ENCODE assay signal across 15 cellular contexts in genomic region chr17:38344127-38344745, GRCh38. TPM values are rescaled to one million over a fixed set of nuclear protein-coding genes. Genes with fewer than 3 reads are reported as not detected.
DNase-seq lines count a peak whose midpoint lies in the region; ATAC-seq, FAIRE-seq and TF ChIP-seq lines count a peak whose summit lies in the region.
"Had no signal": no experiment of that assay in that cellular context is flagged by ENCODE, and none has a peak within 500 bp of the region (broad histone marks: within the 10 kb centered on the region; RNA-seq: fewer than 3 reads in every experiment).

No MANE protein-coding gene starts in this region.

- H2AFZ ChIP-seq in HepG2 (ENCODE audit: low read length) = no peak overlapping the region

- BruUV-seq in HepG2 (replicated peaks; lab: Mats Ljungman, UMichigan) = no TSS peak

- POLR2A ChIA-PET in HepG2 (lab: Yijun Ruan, JAX) = interaction anchor here (1.2 kb wide), 1 partner anchor 70 kb away, joined by 3 read pairs; no protein-coding TSS in a partner anchor

- no peak for TF ChIP-seq RAD21 in HepG2 (CRISPR knock-in tag; IDR thresholded peaks at IDR 0.05)

- H3K36me3 ChIP-seq in HepG2 (replicated peaks in 1 of 2; ENCODE audit: control insufficient read depth in 1 of 2, insufficient read depth in 2 of 2, low read length in 2 of 2) (no peaks in the 10 kb centered on the region), right lobe of liver (no peaks in the 10 kb centered on the region)

- H3K9me3 ChIP-seq in HepG2 (ENCODE audit: low read length) = no peaks in the 10 kb centered on the region
- no peaks in the 10 kb centered on the region for H3K9me3 ChIP-seq in right lobe of liver
- H3K9me3 ChIP-seq: A549 had no signal

- intact Hi-C loops in HepG2 (cut with micrococcal nuclease; ENCODE audit: unreplicated experiment) = no loop called here
- intact Hi-C loops in right lobe of liver (cut with DNase I) = loop anchor here in 1 of 2 donors (5.0 kb wide), 1 partner anchor 73 kb away; no protein-coding TSS in a partner anchor
- intact Hi-C loops in dorsolateral prefrontal cortex (cut with DNase I) = no loop called here

- H3K27ac ChIP-seq in HepG2 (ENCODE audit: extremely low read length, insufficient read depth, low read length) (no peak overlapping the region), right lobe of liver (no peak overlapping the region), dorsolateral prefrontal cortex (peak overlapping the region in 12 of 59 donors; percentile 18 to 87 (median 40))
- H3K27ac ChIP-seq: A549 had no signal

- no peak overlapping the region for H3K9ac ChIP-seq in HepG2 (ENCODE audit: insufficient read depth, low read depth, low read length)

- H3K79me2 ChIP-seq in HepG2 (ENCODE audit: insufficient read depth, low read length) = no peaks in the 10 kb centered on the region

- CTCF ChIA-PET in HepG2 (lab: Yijun Ruan, JAX; ENCODE audit: low intra/inter-chr PET ratio, low total read pairs) = no interaction called here

- TF ChIP-seq POLR2A in HepG2 (IDR thresholded peaks at IDR 0.05; ENCODE audit: insufficient read depth in 1 of 2, low read depth in 2 of 2, low read length in 2 of 2) (no peak), right lobe of liver (IDR thresholded peaks at IDR 0.05) (no peak)

- no peak overlapping the region for H3K4me2 ChIP-seq in HepG2 (ENCODE audit: low read depth, low read length)
- H3K4me2 ChIP-seq: A549 had no signal

- H3K4me3 ChIP-seq in HepG2 (replicated peaks in 1 of 3; ENCODE audit: insufficient read depth in 1 of 3, low read depth in 2 of 3, low read length in 3 of 3) = no peak overlapping the region
- H3K4me3 ChIP-seq in right lobe of liver = no peak overlapping the region
- H3K4me3 ChIP-seq in dorsolateral prefrontal cortex = peak overlapping the region in 40 of 59 donors; percentile 0 to 54 (median 36)
- H3K4me3 ChIP-seq: A549 had no signal

- WGBS in HepG2 (ENCODE audit: low lambda C conversion rate) = 56% methylated on average over 6 of the region's 6 CpGs
- WGBS in right lobe of liver (ENCODE audit: insufficient coverage, low coverage, low lambda C conversion rate, missing lambda C conversion rate) = 77% methylated on average over 5 of the region's 6 CpGs

- H3K27me3 ChIP-seq in HepG2 (ENCODE audit: control insufficient read depth in 1 of 2, insufficient read depth in 2 of 2, low read length in 2 of 2) (peaks cover 1 to 4% of the 10 kb centered on the region in 2 experiments; a peak in 2 of 5 replicates), right lobe of liver (no peaks in the 10 kb centered on the region), dorsolateral prefrontal cortex (no peaks in the 10 kb centered on the region)

- in situ Hi-C loops in HepG2 (cut with HindIII; ENCODE audit: extremely low pct_ligation_motif_present, low pct_unique_long_range_greater_than_20kb) = no loop called here

- TF ChIP-seq EP300 in HepG2 (IDR thresholded peaks at IDR 0.05; ENCODE audit: low read depth in 2 of 2, low read length in 2 of 2) (no peak), HepG2 (CRISPR knock-in tag; IDR thresholded peaks at IDR 0.05; ENCODE audit: borderline replicate concordance) (no peak)

- TF ChIP-seq CTCF in HepG2 (CRISPR knock-in tag; IDR thresholded peaks at IDR 0.05) = no peak
- TF ChIP-seq CTCF in right lobe of liver (IDR thresholded peaks at IDR 0.05) = no peak
- no peak for TF ChIP-seq CTCF in dorsolateral prefrontal cortex (IDR thresholded peaks at IDR 0.05 in 54 of 56, conservative IDR thresholded peaks at IDR 0.05 in 2 of 56; ENCODE audit: low read depth in 1 of 56, partially characterized antibody in 56 of 56)

- no peak for DNase-seq in HepG2 (ENCODE audit: low spot score)
- DNase-seq in right lobe of liver = no peak
- peak; percentile 85 for DNase-seq in NCI-H2171 treated with DMSO at 0.1 percent for 48 hours (lab: John Stamatoyannopoulos, UW)
- peak in 2 of 10 donors; percentile 21 to 40 for DNase-seq in dorsolateral prefrontal cortex
- no peak for DNase-seq in stimulated activated CD4-positive, alpha-beta T cell treated with anti-CD3 and anti-CD28 coated beads, Interleukin-4, amount 100 ng/mL, for 1 hour
- DNase-seq in DMS53 treated with DMSO at 0.1 percent for 48 hours (lab: John Stamatoyannopoulos, UW; ENCODE audit: unreplicated experiment) = no peak
- DNase-seq in Ammon's horn (ENCODE audit: low spot score) = no peak
- DNase-seq: NCI-H1105; NCI-H1930; NCI-H226; NCI-H526; NK-92 treated with Interleukin-12 subunit alpha and Interleukin-12 subunit beta, amount 100 ng/mL, for 24 hours; SHP77 treated with DMSO at 0.1 percent for 48 hours had no signal

- ATAC-seq in HepG2 = no peak; the same call in 2 of the 3 replicates
- no peak for ATAC-seq in right lobe of liver
- ATAC-seq: A549 had no signal

- peaks cover 19% of the 10 kb centered on the region for H3K4me1 ChIP-seq in HepG2 (ENCODE audit: insufficient read depth, low read length)
- no peaks in the 10 kb centered on the region for H3K4me1 ChIP-seq in right lobe of liver
- H3K4me1 ChIP-seq: A549 had no signal

- no peak for FAIRE-seq in HepG2 (lab: Jason Lieb, UNC)
- FAIRE-seq: A549 had no signal

- H4K20me1 ChIP-seq in HepG2 (ENCODE audit: insufficient read depth, low read length) = no peaks in the 10 kb centered on the region

RNA-seq across cellular contexts. Expression of gene GPR179, which starts 0.5 kb away (rescaled TPM):
- 0.07 TPM in 1 of 2 replicates, not detected in the other for total RNA-seq in HepG2 (2016; rRNA removed; fragmentation: Illumina TruSeq; extraction: Trizol)
- not detected in 2 replicates for total RNA-seq in HepG2 (2016; cell fraction: cytosol; rRNA removed; fragmentation: Illumina TruSeq; extraction: Trizol; ENCODE audit: low read depth)
- total RNA-seq in HepG2 (2016; cell fraction: insoluble cytoplasmic fraction; rRNA removed; fragmentation: Illumina TruSeq; extraction: Trizol) = 0.02 TPM in 1 of 2 replicates, not detected in the other
- not detected in 2 replicates for total RNA-seq in HepG2 (2016; cell fraction: membrane; rRNA removed; fragmentation: Illumina TruSeq; extraction: Trizol)
- total RNA-seq in HepG2 (2016; cell fraction: nucleus; rRNA removed; fragmentation: Illumina TruSeq; extraction: Trizol) = 0.13 TPM in 1 of 2 replicates, not detected in the other
- 0.03 and 0.08 TPM in 2 replicates for polyA plus RNA-seq in HepG2 (2011; rRNA removed)
- polyA plus RNA-seq in HepG2 (2011; cell fraction: cytosol; rRNA removed) = 0.01 and 0.04 TPM in 2 replicates
- 0.14 and 0.16 TPM in 2 replicates for polyA plus RNA-seq in HepG2 (2011; cell fraction: nucleus; rRNA removed)
- 0.04 and 0.08 TPM in 2 replicates for polyA plus RNA-seq in HepG2 (2012)
- not detected in 2 replicates for polyA plus RNA-seq in HepG2 (2016; cell fraction: cytosol; fragmentation: Illumina TruSeq; extraction: Trizol; ENCODE audit: low read depth)
- not detected in 2 replicates for polyA plus RNA-seq in HepG2 (2016; cell fraction: insoluble cytoplasmic fraction; fragmentation: Illumina TruSeq; extraction: Trizol; ENCODE audit: low read depth)
- not detected in 2 replicates for polyA plus RNA-seq in HepG2 (2016; cell fraction: membrane; fragmentation: Illumina TruSeq; extraction: Trizol; ENCODE audit: low read depth)
- polyA plus RNA-seq in HepG2 (2016; cell fraction: nucleus; fragmentation: Illumina TruSeq; extraction: Trizol; ENCODE audit: insufficient read depth, low read depth) = 0.09 TPM in 1 of 2 replicates, not detected in the other
- polyA minus RNA-seq in HepG2 (2011; rRNA and poly(A)+ RNA removed; ENCODE audit: low replicate concordance) = 0.05 and 0.06 TPM in 2 replicates
- polyA minus RNA-seq in HepG2 (2011; cell fraction: cytosol; rRNA and poly(A)+ RNA removed) = 0.10 TPM in 1 of 2 replicates, not detected in the other
- polyA minus RNA-seq in HepG2 (2011; cell fraction: nucleus; rRNA and poly(A)+ RNA removed) = 0.12 TPM in 1 of 2 replicates, not detected in the other
- under 1 TPM in 2 of 6 experiments, not detected in 4; 0.07 to 0.22 TPM for total RNA-seq in right lobe of liver
- 10 to 100 TPM in 66 of 120 experiments, 1 to 10 TPM in 54; 3.5 to 22.7 (median 10.9) TPM for total RNA-seq in dorsolateral prefrontal cortex
- polyA plus RNA-seq: CD14-positive monocyte had no signal

RNA-seq across cellular contexts. Expression of gene SOCS7, which starts 7.4 kb away (rescaled TPM):
- total RNA-seq in HepG2 (2016; rRNA removed; fragmentation: Illumina TruSeq; extraction: Trizol) = 24.0 and 24.2 TPM in 2 replicates
- total RNA-seq in HepG2 (2016; cell fraction: cytosol; rRNA removed; fragmentation: Illumina TruSeq; extraction: Trizol; ENCODE audit: low read depth) = 19.2 and 21.2 TPM in 2 replicates
- 20.1 and 23.6 TPM in 2 replicates for total RNA-seq in HepG2 (2016; cell fraction: insoluble cytoplasmic fraction; rRNA removed; fragmentation: Illumina TruSeq; extraction: Trizol)
- 13.4 and 14.5 TPM in 2 replicates for total RNA-seq in HepG2 (2016; cell fraction: membrane; rRNA removed; fragmentation: Illumina TruSeq; extraction: Trizol)
- 17.8 and 25.0 TPM in 2 replicates for total RNA-seq in HepG2 (2016; cell fraction: nucleus; rRNA removed; fragmentation: Illumina TruSeq; extraction: Trizol)
- 17.8 and 19.2 TPM in 2 replicates for polyA plus RNA-seq in HepG2 (2011; rRNA removed)
- polyA plus RNA-seq in HepG2 (2011; cell fraction: cytosol; rRNA removed) = 11.8 and 11.9 TPM in 2 replicates
- 26.2 and 27.3 TPM in 2 replicates for polyA plus RNA-seq in HepG2 (2011; cell fraction: nucleus; rRNA removed)
- 18.6 and 19.8 TPM in 2 replicates for polyA plus RNA-seq in HepG2 (2012)
- 2.0 and 3.0 TPM in 2 replicates for polyA plus RNA-seq in HepG2 (2016; cell fraction: cytosol; fragmentation: Illumina TruSeq; extraction: Trizol; ENCODE audit: low read depth)
- 11.1 and 12.4 TPM in 2 replicates for polyA plus RNA-seq in HepG2 (2016; cell fraction: insoluble cytoplasmic fraction; fragmentation: Illumina TruSeq; extraction: Trizol; ENCODE audit: low read depth)
- polyA plus RNA-seq in HepG2 (2016; cell fraction: membrane; fragmentation: Illumina TruSeq; extraction: Trizol; ENCODE audit: low read depth) = 4.1 and 5.3 TPM in 2 replicates
- 26.3 and 28.1 TPM in 2 replicates for polyA plus RNA-seq in HepG2 (2016; cell fraction: nucleus; fragmentation: Illumina TruSeq; extraction: Trizol; ENCODE audit: insufficient read depth, low read depth)
- polyA minus RNA-seq in HepG2 (2011; rRNA and poly(A)+ RNA removed; ENCODE audit: low replicate concordance) = 39.7 and 48.1 TPM in 2 replicates
- 14.7 and 15.5 TPM in 2 replicates for polyA minus RNA-seq in HepG2 (2011; cell fraction: cytosol; rRNA and poly(A)+ RNA removed)
- 24.3 and 29.0 TPM in 2 replicates for polyA minus RNA-seq in HepG2 (2011; cell fraction: nucleus; rRNA and poly(A)+ RNA removed)
- 1 to 10 TPM; 2.2 to 6.0 (median 4.3) TPM for total RNA-seq in right lobe of liver
- total RNA-seq in dorsolateral prefrontal cortex = 10 to 100 TPM; 34.3 to 82.0 (median 51.3) TPM

RNA-seq across cellular contexts. Expression of gene MRPL45, which starts 47.3 kb away (rescaled TPM):
- total RNA-seq in HepG2 (2016; rRNA removed; fragmentation: Illumina TruSeq; extraction: Trizol) (89.5 and 130 TPM in 2 replicates), right lobe of liver (10 to 100 TPM; 18.1 to 25.8 (median 20.1) TPM), dorsolateral prefrontal cortex (10 to 100 TPM; 14.5 to 30.6 (median 22.6) TPM)
- total RNA-seq in HepG2 (2016; cell fraction: cytosol; rRNA removed; fragmentation: Illumina TruSeq; extraction: Trizol; ENCODE audit: low read depth) = 39.9 and 40.5 TPM in 2 replicates
- total RNA-seq in HepG2 (2016; cell fraction: insoluble cytoplasmic fraction; rRNA removed; fragmentation: Illumina TruSeq; extraction: Trizol) = 89.7 and 136 TPM in 2 replicates
- 92.4 and 101 TPM in 2 replicates for total RNA-seq in HepG2 (2016; cell fraction: membrane; rRNA removed; fragmentation: Illumina TruSeq; extraction: Trizol)
- 47.1 and 50.4 TPM in 2 replicates for total RNA-seq in HepG2 (2016; cell fraction: nucleus; rRNA removed; fragmentation: Illumina TruSeq; extraction: Trizol)
- polyA plus RNA-seq in HepG2 (2011; rRNA removed) = 124 and 157 TPM in 2 replicates
- polyA plus RNA-seq in HepG2 (2011; cell fraction: cytosol; rRNA removed) = 121 and 150 TPM in 2 replicates
- 27.4 and 36.1 TPM in 2 replicates for polyA plus RNA-seq in HepG2 (2011; cell fraction: nucleus; rRNA removed)
- polyA plus RNA-seq in HepG2 (2012) = 95.8 and 105 TPM in 2 replicates
- polyA plus RNA-seq in HepG2 (2016; cell fraction: cytosol; fragmentation: Illumina TruSeq; extraction: Trizol; ENCODE audit: low read depth) = 55.8 and 62.5 TPM in 2 replicates
- polyA plus RNA-seq in HepG2 (2016; cell fraction: insoluble cytoplasmic fraction; fragmentation: Illumina TruSeq; extraction: Trizol; ENCODE audit: low read depth) = 191 and 196 TPM in 2 replicates
- polyA plus RNA-seq in HepG2 (2016; cell fraction: membrane; fragmentation: Illumina TruSeq; extraction: Trizol; ENCODE audit: low read depth) = 108 and 122 TPM in 2 replicates
- 78.5 and 84.6 TPM in 2 replicates for polyA plus RNA-seq in HepG2 (2016; cell fraction: nucleus; fragmentation: Illumina TruSeq; extraction: Trizol; ENCODE audit: insufficient read depth, low read depth)
- 71.4 and 88.7 TPM in 2 replicates for polyA minus RNA-seq in HepG2 (2011; rRNA and poly(A)+ RNA removed; ENCODE audit: low replicate concordance)
- polyA minus RNA-seq in HepG2 (2011; cell fraction: cytosol; rRNA and poly(A)+ RNA removed) = 60.8 and 62.0 TPM in 2 replicates
- polyA minus RNA-seq in HepG2 (2011; cell fraction: nucleus; rRNA and poly(A)+ RNA removed) = 30.0 and 40.5 TPM in 2 replicates

Comparison
In these comparisons a context has a peak if more than half of its experiments do, and no peak if none do; other contexts are left out.
1. H3K4me3 ChIP-seq: peak in dorsolateral prefrontal cortex (40 of 59); none in HepG2 (0 of 3) and right lobe of liver (0 of 3).